ENCODE assay signal across 1 cellular context in the genomic region with DNA sequence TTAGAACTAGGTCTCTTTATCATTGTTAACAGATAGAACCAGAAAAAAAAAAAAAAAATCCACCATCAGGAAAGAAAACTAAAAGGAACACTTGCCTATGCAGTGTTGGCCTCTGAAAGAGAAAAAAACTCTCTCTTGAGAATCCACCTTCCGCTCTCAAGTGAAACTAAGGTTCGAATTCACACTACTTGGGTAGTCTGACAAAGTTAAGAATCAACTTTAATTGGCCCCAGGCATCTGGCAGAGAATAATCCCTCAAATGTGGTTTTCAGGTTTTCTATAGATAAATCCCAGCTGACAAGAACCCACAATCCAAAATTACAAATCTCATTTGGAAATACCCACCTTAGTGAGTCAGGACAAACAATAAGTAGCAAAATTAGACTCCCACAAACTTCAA.
TF ChIP-seq lines count a peak whose summit lies in the region.

No MANE protein-coding gene starts in this region.

TF ChIP-seq in K562, 482 proteins besides CTCF, POLR2A, EP300 and RAD21 (continued from another document):
- TF ChIP-seq MCM5 (IDR thresholded peaks at IDR 0.05; ENCODE audit: low read depth): no peak
